25 cellular contexts compared by ENCODE assay signal in the genomic region with DNA sequence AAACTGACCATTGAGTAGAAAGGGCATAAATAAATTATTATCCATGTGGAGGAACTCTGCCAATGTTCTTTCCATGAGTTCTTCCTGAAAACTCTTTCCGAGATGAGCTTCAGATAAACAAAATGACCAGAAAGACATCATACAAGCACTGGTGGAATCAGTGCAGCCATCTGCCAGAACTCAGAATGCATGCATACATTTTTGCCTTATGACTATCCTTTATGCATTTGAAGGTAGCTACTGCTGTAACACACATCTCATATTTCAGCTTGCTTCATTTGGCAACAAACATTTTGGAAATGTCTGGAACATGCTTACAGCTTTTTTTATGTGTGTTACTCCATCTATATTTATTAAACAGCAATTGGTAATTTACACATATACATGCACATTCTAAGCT.
"Had no signal": no experiment of that assay in that cellular context is flagged by ENCODE, and none has a peak within 500 bp of the region (broad histone marks: within the 10 kb centered on the region; RNA-seq: fewer than 3 reads in every experiment).

No MANE protein-coding gene starts in this region.

- H3K27ac ChIP-seq: colonic mucosa, epithelial cell of prostate, neutrophil, pancreas, right lobe of liver, stomach, thyroid gland had no signal

- H3K27ac Mint-ChIP-seq: dendritic cell treated with granulocyte-macrophage colony-stimulating factor and Interleukin-4, amounts not matched to agents 40 ng/mL and 50 ng/mL, for 4 days; endodermal cell; immature natural killer cell; memory B cell; mesothelial cell of epicardium; naive B cell; natural killer cell treated with Interleukin-12 subunit alpha and Interleukin-12 subunit beta and Interleukin-15 and Interleukin-18, amount 100 ng/mL, for 72 hours; stimulated activated effector memory CD8-positive, alpha-beta T cell treated with anti-CD3 and anti-CD28 coated beads, Interleukin-12 subunit alpha, Interleukin-12 subunit beta, amount 100 ng/mL, for 72 hours; type B pancreatic cell had no signal

- H3K4me3 ChIP-seq: colonic mucosa, lung, mucosa of descending colon, pancreas, right lobe of liver, stomach, thyroid gland had no signal

- H3K36me3 ChIP-seq: colonic mucosa, neutrophil, pancreas, right lobe of liver, stomach, thyroid gland had no signal

- H3K4me1 Mint-ChIP-seq: memory B cell; naive B cell; stimulated activated effector memory CD8-positive, alpha-beta T cell treated with anti-CD3 and anti-CD28 coated beads, Interleukin-12 subunit alpha, Interleukin-12 subunit beta, amount 100 ng/mL, for 72 hours had no signal

- H3K36me3 Mint-ChIP-seq: memory B cell; naive B cell; natural killer cell treated with Interleukin-12 subunit alpha and Interleukin-12 subunit beta and Interleukin-15 and Interleukin-18, amount 100 ng/mL, for 72 hours; stimulated activated effector memory CD8-positive, alpha-beta T cell treated with anti-CD3 and anti-CD28 coated beads, Interleukin-12 subunit alpha, Interleukin-12 subunit beta, amount 100 ng/mL, for 72 hours had no signal

- H3K27me3 Mint-ChIP-seq: dendritic cell treated with granulocyte-macrophage colony-stimulating factor and Interleukin-4, amounts not matched to agents 40 ng/mL and 50 ng/mL, for 4 days; memory B cell; naive B cell; natural killer cell treated with Interleukin-12 subunit alpha and Interleukin-12 subunit beta and Interleukin-15 and Interleukin-18, amount 100 ng/mL, for 72 hours; type B pancreatic cell had no signal

- DNase-seq: colonic mucosa; effector CD8-positive, alpha-beta T cell; endodermal cell; hypothalamus; immature natural killer cell; kidney; mucosa of descending colon; naive B cell; pancreas; right lobe of liver; stimulated activated CD4-positive, alpha-beta T cell treated with anti-CD3 and anti-CD28 coated beads, Interleukin-2, amount 100 ng/mL, for 24 hours; stimulated activated CD4-positive, alpha-beta T cell treated with anti-CD3 and anti-CD28 coated beads, Interleukin-4, amount 100 ng/mL, for 24 hours; stimulated activated naive CD4-positive, alpha-beta T cell treated with Interleukin-2 at 50 U/mL for 16 hours; stomach; thyroid gland had no signal

- H3K27me3 ChIP-seq: colonic mucosa, neutrophil, pancreas, right lobe of liver, stomach, thyroid gland had no signal

- H3K4me1 ChIP-seq: colonic mucosa, pancreas, right lobe of liver, stomach, thyroid gland had no signal

- H3K9me3 Mint-ChIP-seq: immature natural killer cell; natural killer cell treated with Interleukin-12 subunit alpha and Interleukin-12 subunit beta and Interleukin-15 and Interleukin-18, amount 100 ng/mL, for 72 hours had no signal

- H3K9me3 ChIP-seq: colonic mucosa, mucosa of descending colon, neutrophil, pancreas, right lobe of liver, thyroid gland had no signal

- H3K4me3 Mint-ChIP-seq: dendritic cell treated with granulocyte-macrophage colony-stimulating factor and Interleukin-4, amounts not matched to agents 40 ng/mL and 50 ng/mL, for 4 days; endodermal cell; immature natural killer cell; memory B cell; mesothelial cell of epicardium; naive B cell; natural killer cell treated with Interleukin-12 subunit alpha and Interleukin-12 subunit beta and Interleukin-15 and Interleukin-18, amount 100 ng/mL, for 72 hours; neural crest cell; stimulated activated effector memory CD8-positive, alpha-beta T cell treated with anti-CD3 and anti-CD28 coated beads, Interleukin-12 subunit alpha, Interleukin-12 subunit beta, amount 100 ng/mL, for 72 hours; type B pancreatic cell had no signal
